Comparison of ENCODE assay signal across 1 cellular context in genomic region chr12:57149309-57149900, GRCh38.
TF ChIP-seq lines count a peak whose summit lies in the region.

No MANE protein-coding gene starts in this region.

TF ChIP-seq in SK-N-SH, 30 proteins besides CTCF, POLR2A, EP300 and RAD21 (continued from another document):
- TF ChIP-seq TEAD4 (IDR thresholded peaks at IDR 0.05; ENCODE audit: borderline replicate concordance, insufficient read depth) (no peak), MAX (IDR thresholded peaks at IDR 0.05; ENCODE audit: low read depth) (no peak), POLR2AphosphoS5 (IDR thresholded peaks at IDR 0.05; ENCODE audit: low read depth, low read length) (no peak), PBX3 (IDR thresholded peaks at IDR 0.05) (no peak), IRF3 (IDR thresholded peaks at IDR 0.05; ENCODE audit: low read depth, low read length) (no peak), RCOR1 (IDR thresholded peaks at IDR 0.05; ENCODE audit: low read length) (no peak), SMC3 (IDR thresholded peaks at IDR 0.05; ENCODE audit: low read depth, low read length) (no peak), USF1 (IDR thresholded peaks at IDR 0.05; ENCODE audit: borderline replicate concordance, low read depth) (no peak), CHD2 (IDR thresholded peaks at IDR 0.05; ENCODE audit: low read length, partially characterized antibody) (no peak), FOXJ3 (CRISPR knock-in tag; IDR thresholded peaks at IDR 0.05) (no peak), NFIC (IDR thresholded peaks at IDR 0.05; ENCODE audit: borderline replicate concordance) (no peak)
